ENCODE assay signal across 15 cellular contexts in genomic region chr12:56374726-56375597, GRCh38. TPM values are rescaled to one million over a fixed set of nuclear protein-coding genes. Genes with fewer than 3 reads are reported as not detected.
DNase-seq lines count a peak whose midpoint lies in the region; ATAC-seq lines count a peak whose summit lies in the region.
"Had no signal": no experiment of that assay in that cellular context is flagged by ENCODE, and none has a peak within 500 bp of the region (broad histone marks: within the 10 kb centered on the region; RNA-seq: fewer than 3 reads in every experiment).

No MANE protein-coding gene starts in this region.

- peak; percentile 24 for DNase-seq in EH (ENCODE audit: low read depth)
- peak; percentile 41 for DNase-seq in dermis blood vessel endothelial cell
- DNase-seq in activated CD4-positive, alpha-beta T cell treated with anti-CD3 and anti-CD28 coated beads, Interleukin-2, amount 50 U/mL, for 4 hours = no peak
- no peak for DNase-seq in DMS153 (lab: John Stamatoyannopoulos, UW)
- DNase-seq in mucosa of gallbladder (ENCODE audit: low spot score) = no peak
- no peak for DNase-seq in NCI-H1436 (lab: John Stamatoyannopoulos, UW)
- DNase-seq: activated T-cell treated with anti-CD3 and anti-CD28 coated beads for 4 hours, erythroblast, NCI-H1930, OCI-M1, testis had no signal

- ATAC-seq in GM19452 (IDR thresholded peaks at IDR 0.05; ENCODE audit: unreplicated experiment) = peak; percentile 25
- peak; percentile 14 for ATAC-seq in HG03139 (IDR thresholded peaks at IDR 0.05; ENCODE audit: unreplicated experiment)

RNA-seq across cellular contexts. Expression of gene APOF, which starts 12.3 kb away (rescaled TPM):
- not detected in 2 replicates for total RNA-seq in dermis blood vessel endothelial cell
- 0.20 TPM for total RNA-seq in mucosa of gallbladder
- total RNA-seq: astrocyte, omental fat pad, testis had no signal

RNA-seq across cellular contexts. Expression of gene STAT2, which starts 15.1 kb away (rescaled TPM):
- 72.7 and 95.0 TPM in 2 replicates for total RNA-seq in dermis blood vessel endothelial cell
- total RNA-seq in mucosa of gallbladder = 125 TPM

RNA-seq across cellular contexts. Expression of gene IL23A, which starts 36.3 kb away (rescaled TPM):
- total RNA-seq in dermis blood vessel endothelial cell = 0.23 and 0.34 TPM in 2 replicates
- total RNA-seq in mucosa of gallbladder = 0.49 TPM

RNA-seq across cellular contexts. Expression of gene PAN2, which starts 41.2 kb away (rescaled TPM):
- total RNA-seq in dermis blood vessel endothelial cell (16.8 and 24.2 TPM in 2 replicates), mucosa of gallbladder (114 TPM)

RNA-seq across cellular contexts. Expression of gene CNPY2, which starts 59.2 kb away (rescaled TPM):
- total RNA-seq in dermis blood vessel endothelial cell (80.0 and 94.8 TPM in 2 replicates), mucosa of gallbladder (140 TPM)

Comparison
In these comparisons a context has a peak if more than half of its experiments do, and no peak if none do; other contexts are left out.
1. DNase-seq: peak in EH (single experiment) and dermis blood vessel endothelial cell (single experiment); none in activated CD4-positive, alpha-beta T cell treated with anti-CD3 and anti-CD28 coated beads, Interleukin-2, amount 50 U/mL, for 4 hours (0 of 2), DMS153 (single experiment), mucosa of gallbladder (single experiment) and NCI-H1436 (single experiment).